In the genomic region with DNA sequence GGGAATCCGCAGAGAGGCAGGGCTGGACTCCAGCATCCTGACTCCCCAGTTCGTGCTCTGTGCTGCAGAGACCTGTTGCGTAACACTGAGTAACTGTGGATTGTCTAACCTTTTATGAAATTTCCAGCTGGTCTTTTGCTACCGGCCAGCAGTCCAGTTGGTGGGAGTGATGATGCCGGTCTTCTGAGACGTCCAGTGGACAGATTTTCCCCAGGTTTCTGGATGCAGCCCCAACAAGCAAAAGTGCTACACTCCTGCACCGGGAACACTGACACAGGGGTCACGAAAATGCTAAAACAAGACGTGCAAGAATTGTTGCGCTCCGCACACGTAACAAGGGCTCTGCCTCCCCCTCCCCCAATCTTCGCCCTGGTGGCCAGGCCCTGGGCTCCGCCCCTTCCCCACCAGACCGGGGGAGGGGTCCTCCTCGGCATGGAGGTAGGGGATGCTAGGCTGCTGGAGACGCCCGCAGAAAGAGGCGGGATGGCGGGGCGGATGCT, we compare ENCODE assay signal across 8 cellular contexts. TPM values are rescaled to one million over a fixed set of nuclear protein-coding genes. Genes with fewer than 3 reads are reported as not detected.
DNase-seq lines count a peak whose midpoint lies in the region; ATAC-seq and TF ChIP-seq lines count a peak whose summit lies in the region.

No MANE protein-coding gene starts in this region.

- ATAC-seq in activated CD8-positive, alpha-beta T cell treated with anti-CD3 and anti-CD28 coated beads for 36 hours, result peak; percentile 6
- peak; percentile 62 to 75 (median 67) for ATAC-seq in heart right ventricle
- no peak for ATAC-seq in HG02884 (IDR thresholded peaks at IDR 0.05; ENCODE audit: unreplicated experiment)

- TF ChIP-seq CTCF in AG04450 (IDR thresholded peaks at IDR 0.05; ENCODE audit: low read depth, low read length), result no peak
- no peak; the same call in 1 of the 2 replicates for TF ChIP-seq CTCF in HFFc6 (IDR thresholded peaks at IDR 0.05)
- no peak for TF ChIP-seq CTCF in activated CD8-positive, alpha-beta T cell treated with anti-CD3 and anti-CD28 coated beads for 36 hours (IDR thresholded peaks at IDR 0.05)
- TF ChIP-seq CTCF in heart right ventricle (IDR thresholded peaks at IDR 0.05), result no peak

- peaks cover 35% of the 10 kb centered on the region for H3K36me3 Mint-ChIP-seq in HFFc6 (ENCODE audit: low read depth)
- H3K36me3 Mint-ChIP-seq in activated CD8-positive, alpha-beta T cell treated with anti-CD3 and anti-CD28 coated beads for 36 hours (ENCODE audit: low read depth), result peaks cover 2% of the 10 kb centered on the region

- peak overlapping the region; percentile 99 for H3K4me3 Mint-ChIP-seq in HFFc6
- H3K4me3 Mint-ChIP-seq in activated CD8-positive, alpha-beta T cell treated with anti-CD3 and anti-CD28 coated beads for 36 hours, result peak overlapping the region; percentile 84

- H2BK5ac ChIP-seq in trophoblast cell (ENCODE audit: low read depth, low read length, poor library complexity), result peak overlapping the region; percentile 54

- no peaks in the 10 kb centered on the region for H3K9me3 Mint-ChIP-seq in HFFc6
- H3K9me3 Mint-ChIP-seq in activated CD8-positive, alpha-beta T cell treated with anti-CD3 and anti-CD28 coated beads for 36 hours, result no peaks in the 10 kb centered on the region

- H4K8ac ChIP-seq in trophoblast cell (ENCODE audit: low read depth, low read length), result peak overlapping the region; percentile 19

- H3K14ac ChIP-seq in trophoblast cell (ENCODE audit: low read length), result peak overlapping the region; percentile 3

- H2AFZ ChIP-seq in trophoblast cell (ENCODE audit: insufficient read depth, low read length, poor library complexity), result no peak overlapping the region

- H3K4me3 ChIP-seq in AG04450 (ENCODE audit: low read depth, low read length) (peak overlapping the region; percentile 84), heart right ventricle (peak overlapping the region; percentile 41 to 79 (median 64)), trophoblast cell (ENCODE audit: low read depth, low read length) (peak overlapping the region; percentile 86)

- peaks cover 42% of the 10 kb centered on the region for H3K4me1 Mint-ChIP-seq in HFFc6 (ENCODE audit: low read depth)
- peaks cover 10% of the 10 kb centered on the region for H3K4me1 Mint-ChIP-seq in activated CD8-positive, alpha-beta T cell treated with anti-CD3 and anti-CD28 coated beads for 36 hours (ENCODE audit: low read depth)

- H4K12ac ChIP-seq in trophoblast cell (ENCODE audit: low read depth, low read length), result peak overlapping the region; percentile 22

- H3K27me3 ChIP-seq in AG04450 (ENCODE audit: control insufficient read depth, insufficient read depth, low read length), result no peaks in the 10 kb centered on the region
- H3K27me3 ChIP-seq in heart right ventricle, result peaks cover 4 to 51% (median 29%) of the 10 kb centered on the region in 7 donors
- H3K27me3 ChIP-seq in trophoblast cell (ENCODE audit: insufficient read depth, low read length), result no peaks in the 10 kb centered on the region

- H2BK12ac ChIP-seq in trophoblast cell (ENCODE audit: low read length), result no peak overlapping the region

- H3K79me2 ChIP-seq in trophoblast cell (ENCODE audit: control insufficient read depth, insufficient read depth, low read length, poor library complexity), result peaks cover 11% of the 10 kb centered on the region

- no peaks in the 10 kb centered on the region for H3K36me3 ChIP-seq in heart right ventricle
- peaks cover 11 to 14% of the 10 kb centered on the region in 2 experiments for H3K36me3 ChIP-seq in trophoblast cell (ENCODE audit: control insufficient read depth in 1 of 2, insufficient read depth in 2 of 2, low read length in 2 of 2)

- no peak overlapping the region for H3K18ac ChIP-seq in trophoblast cell (ENCODE audit: low read length)

- peak overlapping the region; percentile 2 for H2BK120ac ChIP-seq in trophoblast cell (ENCODE audit: insufficient read depth, low read length, poor library complexity)

- H3K27ac ChIP-seq in AG04450 (ENCODE audit: low read depth, low read length) (peak overlapping the region; percentile 90), heart right ventricle (peak overlapping the region; percentile 48 to 94 (median 87)), trophoblast cell (ENCODE audit: low read depth, low read length) (peak overlapping the region; percentile 90)

- H3K79me1 ChIP-seq in trophoblast cell (ENCODE audit: low read length), result peaks cover 24% of the 10 kb centered on the region

- WGBS in heart right ventricle, 2 donors, result 10 to 12% methylated on average over 21 of the region's 21 CpGs
- WGBS in trophoblast cell (ENCODE audit: extremely low coverage, insufficient coverage, insufficient read length), result no CpG with 5 or more reads among the region's 21 CpGs

- POLR2A ChIA-PET in AG04450 (lab: Yijun Ruan, JAX), result interaction anchor here (0.8 to 1.9 kb wide), 4 partner anchors 13 to 40 kb away, joined by 4 to 6 read pairs (median 6); no protein-coding TSS in a partner anchor
- POLR2A ChIA-PET in activated CD8-positive, alpha-beta T cell treated with anti-CD3 and anti-CD28 coated beads for 36 hours (lab: Charles Lee), result interaction anchor here (1.4 to 1.5 kb wide), 2 partner anchors 11 to 27 kb away, joined by 3 to 5 read pairs; no protein-coding TSS in a partner anchor

- H3K9me3 ChIP-seq in AG04450 (ENCODE audit: control insufficient read depth, insufficient read depth, low read length) (no peaks in the 10 kb centered on the region), heart right ventricle (no peaks in the 10 kb centered on the region), trophoblast cell (ENCODE audit: insufficient read depth, low read depth, low read length) (no peaks in the 10 kb centered on the region)

- peaks cover 11% of the 10 kb centered on the region for H3K27me3 Mint-ChIP-seq in HFFc6 (ENCODE audit: insufficient read depth)
- H3K27me3 Mint-ChIP-seq in activated CD8-positive, alpha-beta T cell treated with anti-CD3 and anti-CD28 coated beads for 36 hours, result peaks cover 11% of the 10 kb centered on the region

- H3K4me1 ChIP-seq in heart right ventricle, result peaks cover 0 to 40% (median 23%) of the 10 kb centered on the region in 9 donors
- peaks cover 19 to 23% of the 10 kb centered on the region in 2 experiments for H3K4me1 ChIP-seq in trophoblast cell (ENCODE audit: control insufficient read depth in 1 of 2, insufficient read depth in 2 of 2, low read length in 2 of 2)

- H3K23ac ChIP-seq in trophoblast cell (ENCODE audit: low read length), result no peak overlapping the region

- DNase-seq in AG04450 (ENCODE audit: low read depth, low spot score) (peak; percentile 61), HFFc6 (peak; percentile 78), heart right ventricle (peak; percentile 46 to 71), trophoblast cell (peak; percentile 35 to 73), SW480 (ENCODE audit: low spot score) (no peak), Ammon's horn (ENCODE audit: low spot score) (no peak)
- DNase-seq in activated CD8-positive, alpha-beta T cell treated with anti-CD3 and anti-CD28 coated beads for 36 hours, result peak; percentile 19

- H3K27ac Mint-ChIP-seq in HFFc6, result peak overlapping the region; percentile 94
- no peak overlapping the region for H3K27ac Mint-ChIP-seq in activated CD8-positive, alpha-beta T cell treated with anti-CD3 and anti-CD28 coated beads for 36 hours

- no peak overlapping the region for H3K9ac ChIP-seq in trophoblast cell (ENCODE audit: low read length)

- peak overlapping the region; percentile 88 for H3K4me2 ChIP-seq in trophoblast cell (ENCODE audit: low read length)

- peak overlapping the region; percentile 88 for H4K91ac ChIP-seq in trophoblast cell (ENCODE audit: low read depth, low read length)

- no peak overlapping the region for H3K4ac ChIP-seq in trophoblast cell (ENCODE audit: low read depth, low read length)

- intact Hi-C loops in activated CD8-positive, alpha-beta T cell treated with anti-CD3 and anti-CD28 coated beads for 36 hours (cut with micrococcal nuclease), result no loop called here
- intact Hi-C loops in heart right ventricle (cut with DNase I), result loop anchor here in 1 of 10 donors (5.0 kb wide), 1 partner anchor 51 kb away; no protein-coding TSS in a partner anchor

- CTCF ChIA-PET in AG04450 (lab: Charles Lee), result no interaction called here
- CTCF ChIA-PET in activated CD8-positive, alpha-beta T cell treated with anti-CD3 and anti-CD28 coated beads for 36 hours (lab: Charles Lee), result no interaction called here

- no peak overlapping the region for H2AK5ac ChIP-seq in trophoblast cell (ENCODE audit: low read length)

RNA-seq across cellular contexts. Expression of a gene that starts 0.7 kb away (rescaled TPM):
- polyA plus RNA-seq in AG04450 (2011; rRNA removed) (61.6 and 68.9 TPM in 2 replicates), heart right ventricle (10 to 100 TPM; 18.2 to 25.2 TPM)
- polyA minus RNA-seq in AG04450 (2011; rRNA and poly(A)+ RNA removed), result 62.5 and 84.5 TPM in 2 replicates
- total RNA-seq in HFFc6 (2021; fragmentation: NEBNext Ultra II Directional; extraction: Animal tissue kit (Norgen Biotek cat#: 25700)), result 100 to 1,000 TPM; 255 to 313 (median 279) TPM
- 1 to 10 TPM; 8.1 to 9.0 TPM for total RNA-seq in activated CD8-positive, alpha-beta T cell treated with anti-CD3 and anti-CD28 coated beads for 36 hours
- 10 to 100 TPM; 15.2 to 46.4 (median 21.4) TPM for total RNA-seq in heart right ventricle
- polyA plus RNA-seq in trophoblast cell (2013), result 70.3 and 73.6 TPM in 2 replicates

Comparison
In these comparisons a context has a peak if more than half of its experiments do, and no peak if none do; other contexts are left out.
1. DNase-seq: peak in AG04450 (single experiment), HFFc6 (single experiment), activated CD8-positive, alpha-beta T cell treated with anti-CD3 and anti-CD28 coated beads for 36 hours (single experiment), heart right ventricle (2 of 2) and trophoblast cell (2 of 2); none in SW480 (single experiment) and Ammon's horn (single experiment).
2. RNA of a gene that starts 0.7 kb away (total RNA-seq): 255 to 313 TPM in HFFc6; 15.2 to 46.4 TPM in heart right ventricle and 8.1 to 9.0 TPM in activated CD8-positive, alpha-beta T cell treated with anti-CD3 and anti-CD28 coated beads for 36 hours; every median in the first group is over 4 times any median in the second.
3. Peak in every context shown above with its lines, with median percentiles within 50 percentile points of each other: H3K27ac ChIP-seq and H3K4me3 ChIP-seq.